ENCODE assay signal across 16 cellular contexts in the genomic region with DNA sequence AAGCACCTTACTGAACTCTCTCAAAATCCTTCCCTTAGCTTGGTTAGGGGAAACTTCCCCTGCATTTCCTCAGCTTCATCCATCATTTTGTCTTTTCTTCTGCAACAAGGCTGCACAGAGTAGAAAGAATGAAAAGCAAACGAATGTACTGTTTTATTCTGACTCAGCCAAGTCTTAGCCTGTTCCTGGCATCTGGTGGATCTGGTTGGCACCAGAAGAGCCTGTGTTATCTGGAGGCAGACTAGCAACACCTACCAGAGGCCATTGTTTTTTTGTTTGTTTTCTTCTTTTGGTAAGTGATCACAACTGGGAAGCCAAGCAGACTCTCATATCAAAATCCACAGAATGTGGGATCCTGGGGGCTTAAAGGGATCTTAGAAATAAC.
DNase-seq lines count a peak whose midpoint lies in the region; ATAC-seq, FAIRE-seq and TF ChIP-seq lines count a peak whose summit lies in the region.
"Had no signal": no experiment of that assay in that cellular context is flagged by ENCODE, and none has a peak within 500 bp of the region (broad histone marks: within the 10 kb centered on the region; RNA-seq: fewer than 3 reads in every experiment).

No MANE protein-coding gene starts in this region.

- TF ChIP-seq RAD21 in GM12878 (IDR thresholded peaks at IDR 0.05; ENCODE audit: insufficient read depth, low read depth, low read length) (no peak), HepG2 (CRISPR knock-in tag; IDR thresholded peaks at IDR 0.05) (no peak)

- H3K9me3 Mint-ChIP-seq in activated CD8-positive, alpha-beta T cell treated with anti-CD3 and anti-CD28 coated beads, Interleukin-2, amount 10 ng/mL, durations not matched to agents 7 days and 5 days (ENCODE audit: insufficient read depth): no peaks in the 10 kb centered on the region
- H3K9me3 Mint-ChIP-seq: CD4-positive, CD25-positive, alpha-beta regulatory T cell; dendritic cell treated with granulocyte-macrophage colony-stimulating factor and Interleukin-4, amounts not matched to agents 40 ng/mL and 50 ng/mL, for 4 days; naive thymus-derived CD8-positive, alpha-beta T cell had no signal

- H3K36me3 ChIP-seq in GM12878 (ENCODE audit: control insufficient read depth in 2 of 2, insufficient read depth in 2 of 2, low read length in 1 of 2): no peaks in the 10 kb centered on the region
- peaks cover 11% of the 10 kb centered on the region for H3K36me3 ChIP-seq in thoracic aorta
- peaks cover 0 to 5% of the 10 kb centered on the region in 2 experiments; a peak in 3 of 5 replicates for H3K36me3 ChIP-seq in HepG2 (replicated peaks in 1 of 2; ENCODE audit: control insufficient read depth in 1 of 2, insufficient read depth in 2 of 2, low read length in 2 of 2)

- no peaks in the 10 kb centered on the region for H3K27me3 Mint-ChIP-seq in activated CD8-positive, alpha-beta T cell treated with anti-CD3 and anti-CD28 coated beads, Interleukin-2, amount 10 ng/mL, durations not matched to agents 7 days and 5 days (ENCODE audit: low read depth)
- H3K27me3 Mint-ChIP-seq: CD4-positive, CD25-positive, alpha-beta regulatory T cell; dendritic cell treated with granulocyte-macrophage colony-stimulating factor and Interleukin-4, amounts not matched to agents 40 ng/mL and 50 ng/mL, for 4 days; naive thymus-derived CD8-positive, alpha-beta T cell had no signal

- H3K9ac ChIP-seq in GM12878 (ENCODE audit: control insufficient read depth, insufficient read depth, low read length): no peak overlapping the region
- H3K9ac ChIP-seq in HepG2 (ENCODE audit: insufficient read depth, low read depth, low read length): no peak overlapping the region

- ATAC-seq in GM12878 (no peak), left ventricle myocardium superior (peak; percentile 51), thoracic aorta (ENCODE audit: insufficient number of reproducible peaks, low FRiP score, low read depth) (peak; percentile 30), HepG2 (no peak)
- no peak for ATAC-seq in activated CD8-positive, alpha-beta T cell treated with anti-CD3 and anti-CD28 coated beads, Interleukin-2, amount 10 ng/mL, durations not matched to agents 7 days and 5 days
- ATAC-seq: naive thymus-derived CD8-positive, alpha-beta T cell had no signal

- H3K27ac ChIP-seq in GM12878 (ENCODE audit: control insufficient read depth, insufficient read depth) (peak overlapping the region; percentile 40; the same call in 1 of the 2 replicates), thoracic aorta (peak overlapping the region; percentile 73 to 74), HepG2 (ENCODE audit: extremely low read length, insufficient read depth, low read length) (no peak overlapping the region)
- H3K27ac ChIP-seq: lower lobe of right lung had no signal

- FAIRE-seq in GM12878 (lab: Jason Lieb, UNC): no peak
- FAIRE-seq in HepG2 (lab: Jason Lieb, UNC): no peak
- FAIRE-seq: RCC 7860 had no signal

- WGBS in GM12878 (ENCODE audit: insufficient coverage, insufficient replicate concordance, low lambda C conversion rate, missing lambda C conversion rate): 73% methylated on average over 1 of the region's 1 CpG
- 100% methylated on average over 1 of the region's 1 CpG for WGBS in HepG2 (ENCODE audit: low lambda C conversion rate)

- H2AFZ ChIP-seq in GM12878 (ENCODE audit: control insufficient read depth, low read depth, low read length) (no peak overlapping the region), HepG2 (ENCODE audit: low read length) (no peak overlapping the region)

- in situ Hi-C loops in GM12878 (cut with MboI): no loop called here
- in situ Hi-C loops in HepG2 (cut with HindIII; ENCODE audit: extremely low pct_ligation_motif_present, low pct_unique_long_range_greater_than_20kb): no loop called here

- no peak overlapping the region for H3K4me3 Mint-ChIP-seq in activated CD8-positive, alpha-beta T cell treated with anti-CD3 and anti-CD28 coated beads, Interleukin-2, amount 10 ng/mL, durations not matched to agents 7 days and 5 days
- H3K4me3 Mint-ChIP-seq: CD4-positive, CD25-positive, alpha-beta regulatory T cell; dendritic cell treated with granulocyte-macrophage colony-stimulating factor and Interleukin-4, amounts not matched to agents 40 ng/mL and 50 ng/mL, for 4 days; naive thymus-derived CD8-positive, alpha-beta T cell had no signal

- no peak overlapping the region for H3K4me2 ChIP-seq in GM12878 (ENCODE audit: control insufficient read depth, insufficient read depth)
- no peak overlapping the region for H3K4me2 ChIP-seq in HepG2 (ENCODE audit: low read depth, low read length)

- H3K4me3 ChIP-seq in GM12878: no peak overlapping the region
- no peak overlapping the region for H3K4me3 ChIP-seq in thoracic aorta
- H3K4me3 ChIP-seq in HepG2 (replicated peaks in 1 of 3; ENCODE audit: insufficient read depth in 1 of 3, low read depth in 2 of 3, low read length in 3 of 3): no peak overlapping the region
- H3K4me3 ChIP-seq: lower lobe of right lung had no signal

- no peaks in the 10 kb centered on the region for H3K36me3 Mint-ChIP-seq in activated CD8-positive, alpha-beta T cell treated with anti-CD3 and anti-CD28 coated beads, Interleukin-2, amount 10 ng/mL, durations not matched to agents 7 days and 5 days (ENCODE audit: low read depth)

- H4K20me1 ChIP-seq in GM12878 (ENCODE audit: control insufficient read depth, insufficient read depth) (no peaks in the 10 kb centered on the region), HepG2 (ENCODE audit: insufficient read depth, low read length) (no peaks in the 10 kb centered on the region)

- POLR2A ChIA-PET in GM12878 (lab: Charles Lee) (interaction anchor here (1.0 kb wide), 1 partner anchor 256 kb away, joined by 3 read pairs; no protein-coding TSS in a partner anchor), HepG2 (lab: Yijun Ruan, JAX) (no interaction called here)
- POLR2A ChIA-PET in activated CD8-positive, alpha-beta T cell treated with anti-CD3 and anti-CD28 coated beads, Interleukin-2, amount 10 ng/mL, durations not matched to agents 7 days and 5 days (lab: Charles Lee): no interaction called here

- no peaks in the 10 kb centered on the region for H3K27me3 ChIP-seq in GM12878 (replicated peaks in 1 of 2; ENCODE audit: control insufficient read depth in 2 of 2, insufficient read depth in 2 of 2, low read length in 1 of 2)
- no peaks in the 10 kb centered on the region for H3K27me3 ChIP-seq in thoracic aorta (replicated peaks; ENCODE audit: insufficient read depth)
- no peaks in the 10 kb centered on the region for H3K27me3 ChIP-seq in HepG2 (ENCODE audit: control insufficient read depth in 1 of 2, insufficient read depth in 2 of 2, low read length in 2 of 2)

- TF ChIP-seq POLR2A in GM12878 (IDR thresholded peaks at IDR 0.05; ENCODE audit: low read depth, low read length) (no peak), HepG2 (IDR thresholded peaks at IDR 0.05; ENCODE audit: insufficient read depth in 1 of 2, low read depth in 2 of 2, low read length in 2 of 2) (no peak)

- BruUV-seq in GM12878 (replicated peaks; lab: Mats Ljungman, UMichigan) (no TSS peak), HepG2 (replicated peaks; lab: Mats Ljungman, UMichigan) (no TSS peak)

- CTCF ChIA-PET in GM12878 (lab: Yijun Ruan, JAX) (interaction anchor here (1.2 to 5.6 kb wide), 3 partner anchors 8 to 435 kb away, joined by 3 to 58 read pairs (median 5); no protein-coding TSS in a partner anchor), HepG2 (lab: Yijun Ruan, JAX; ENCODE audit: low intra/inter-chr PET ratio, low total read pairs) (no interaction called here)
- CTCF ChIA-PET in activated CD8-positive, alpha-beta T cell treated with anti-CD3 and anti-CD28 coated beads, Interleukin-2, amount 10 ng/mL, durations not matched to agents 7 days and 5 days (lab: Charles Lee): interaction anchor here (1.2 to 1.5 kb wide), 2 partner anchors 9 to 13 kb away, joined by 3 to 4 read pairs; no protein-coding TSS in a partner anchor

- H3K79me2 ChIP-seq in GM12878 (ENCODE audit: control insufficient read depth, insufficient read depth, low read length) (no peaks in the 10 kb centered on the region), HepG2 (ENCODE audit: insufficient read depth, low read length) (no peaks in the 10 kb centered on the region)

- DNase-seq in NCI-H2196 (lab: John Stamatoyannopoulos, UW; ENCODE audit: unreplicated experiment) (peak; percentile 32), NCI-H2196 treated with DMSO at 0.1 percent for 48 hours (lab: John Stamatoyannopoulos, UW; ENCODE audit: unreplicated experiment) (no peak), GM12878 (ENCODE audit: low read depth, low spot score) (no peak), left ventricle myocardium superior (no peak), thoracic aorta (ENCODE audit: low spot score) (no peak), HepG2 (ENCODE audit: low spot score) (no peak), HK-2 (ENCODE audit: unreplicated experiment) (no peak)
- DNase-seq in activated CD8-positive, alpha-beta T cell treated with anti-CD3 and anti-CD28 coated beads, Interleukin-2, amount 10 ng/mL, durations not matched to agents 7 days and 5 days: no peak
- DNase-seq: amygdala; CD4-positive, CD25-positive, alpha-beta regulatory T cell; DND-41; lower lobe of right lung; naive thymus-derived CD8-positive, alpha-beta T cell; NCI-H1694 had no signal

- RAD21 ChIA-PET in GM12878 (lab: Charles Lee; ENCODE audit: unreplicated experiment): interaction anchor here (1.1 kb wide), 1 partner anchor 51 kb away, joined by 4 read pairs; no protein-coding TSS in a partner anchor

- no peaks in the 10 kb centered on the region for H3K4me1 Mint-ChIP-seq in activated CD8-positive, alpha-beta T cell treated with anti-CD3 and anti-CD28 coated beads, Interleukin-2, amount 10 ng/mL, durations not matched to agents 7 days and 5 days (ENCODE audit: low read depth)
- H3K4me1 Mint-ChIP-seq: naive thymus-derived CD8-positive, alpha-beta T cell had no signal

- intact Hi-C loops in GM12878 (cut with micrococcal nuclease; ENCODE audit: unreplicated experiment) (no loop called here), left ventricle myocardium superior (cut with micrococcal nuclease) (no loop called here), HepG2 (cut with micrococcal nuclease; ENCODE audit: unreplicated experiment) (no loop called here)

- H3K4me1 ChIP-seq in GM12878 (ENCODE audit: control insufficient read depth, insufficient read depth, low read length): peaks cover 13% of the 10 kb centered on the region
- H3K4me1 ChIP-seq in thoracic aorta (ENCODE audit: control insufficient read depth in 1 of 2, low read depth in 2 of 2): peaks cover 27 to 70% of the 10 kb centered on the region in 2 donors
- no peaks in the 10 kb centered on the region for H3K4me1 ChIP-seq in HepG2 (ENCODE audit: insufficient read depth, low read length)

- TF ChIP-seq CTCF in GM12878 (IDR thresholded peaks at IDR 0.05 in 2 of 3, conservative IDR thresholded peaks at IDR 0.05 in 1 of 3; ENCODE audit: control insufficient read depth in 2 of 3, extremely low read depth in 1 of 3, insufficient read depth in 1 of 3, low read depth in 3 of 3, low read length in 3 of 3) (no peak), thoracic aorta (IDR thresholded peaks at IDR 0.05) (no peak), HepG2 (CRISPR knock-in tag; IDR thresholded peaks at IDR 0.05) (no peak)

- SMC1A ChIA-PET in GM12878 (lab: Charles Lee; ENCODE audit: uncharacterized antibody, unreplicated experiment): interaction anchor here (1.3 to 2.0 kb wide), 3 partner anchors 9 to 447 kb away, joined by 3 to 6 read pairs (median 4); no protein-coding TSS in a partner anchor

- H3K9me3 ChIP-seq in GM12878 (replicated peaks; ENCODE audit: control insufficient read depth, insufficient read depth, low read length) (no peaks in the 10 kb centered on the region), thoracic aorta (no peaks in the 10 kb centered on the region), HepG2 (ENCODE audit: low read length) (no peaks in the 10 kb centered on the region)
- H3K9me3 ChIP-seq: lower lobe of right lung had no signal

- TF ChIP-seq EP300 in GM12878 (IDR thresholded peaks at IDR 0.05; ENCODE audit: borderline replicate concordance in 1 of 2, control insufficient read depth in 1 of 2, low read depth in 2 of 2, low read length in 2 of 2) (no peak), HepG2 (IDR thresholded peaks at IDR 0.05; ENCODE audit: low read depth in 2 of 2, low read length in 2 of 2) (no peak), HepG2 (CRISPR knock-in tag; IDR thresholded peaks at IDR 0.05; ENCODE audit: borderline replicate concordance) (no peak)

- H3K27ac Mint-ChIP-seq in activated CD8-positive, alpha-beta T cell treated with anti-CD3 and anti-CD28 coated beads, Interleukin-2, amount 10 ng/mL, durations not matched to agents 7 days and 5 days: no peak overlapping the region
- H3K27ac Mint-ChIP-seq: CD4-positive, CD25-positive, alpha-beta regulatory T cell; dendritic cell treated with granulocyte-macrophage colony-stimulating factor and Interleukin-4, amounts not matched to agents 40 ng/mL and 50 ng/mL, for 4 days; naive thymus-derived CD8-positive, alpha-beta T cell had no signal

Comparison
In these comparisons a context has a peak if more than half of its experiments do, and no peak if none do; other contexts are left out.
1. ATAC-seq: peak in left ventricle myocardium superior (single experiment) and thoracic aorta (single experiment); none in GM12878 (single experiment), HepG2 (single experiment) and activated CD8-positive, alpha-beta T cell treated with anti-CD3 and anti-CD28 coated beads, Interleukin-2, amount 10 ng/mL, durations not matched to agents 7 days and 5 days (single experiment).